Comparison of ENCODE assay signal across 1 cellular context in genomic region chr20:49248879-49249665, GRCh38.
TF ChIP-seq lines count a peak whose summit lies in the region.

No MANE protein-coding gene starts in this region.

TF ChIP-seq in endothelial cell of umbilical vein, 7 proteins besides CTCF, POLR2A, EP300 and RAD21:
- no peak for TF ChIP-seq POLR2AphosphoS5 (IDR thresholded peaks at IDR 0.05; ENCODE audit: insufficient read depth, low read depth, low read length)
- TF ChIP-seq EZH2 (IDR thresholded peaks at IDR 0.05; ENCODE audit: borderline replicate concordance, low read depth, low read length, severe bottlenecking), result no peak
- TF ChIP-seq MYC (IDR thresholded peaks at IDR 0.05; ENCODE audit: low read depth, low read length), result no peak
- TF ChIP-seq FOS (IDR thresholded peaks at IDR 0.05; ENCODE audit: borderline replicate concordance, insufficient read depth, low read length), result no peak
- no peak for TF ChIP-seq MAX (IDR thresholded peaks at IDR 0.05; ENCODE audit: insufficient read depth, insufficient read length)
- no peak for TF ChIP-seq GATA2 (IDR thresholded peaks at IDR 0.05; ENCODE audit: insufficient read depth, insufficient read length, low read depth, low read length)
- TF ChIP-seq JUN (IDR thresholded peaks at IDR 0.05; ENCODE audit: borderline replicate concordance, insufficient read depth, insufficient read length, low read depth), result no peak
